Comparison of ENCODE assay signal across 1 cellular context in genomic region chr1:21022279-21023040, GRCh38.
TF ChIP-seq lines count a peak whose summit lies in the region.

No MANE protein-coding gene starts in this region.

TF ChIP-seq in K562, 482 proteins besides CTCF, POLR2A, EP300 and RAD21 (continued from another document and continues in another):
- peak in 1 of 3 experiments; percentile 73; a peak in 2 of 6 replicates for TF ChIP-seq ZBTB11 (CRISPR knock-in tag; IDR thresholded peaks at IDR 0.05)
- TF ChIP-seq ZBTB7A (IDR thresholded peaks at IDR 0.05; ENCODE audit: borderline replicate concordance, control insufficient read depth, low read depth, low read length) = no peak
- TF ChIP-seq NFXL1 (CRISPR knock-in tag; IDR thresholded peaks at IDR 0.05) = 0 out of 2 replicates have a peak, but pooled peaks have one; percentile 30
- TF ChIP-seq ARNT (IDR thresholded peaks at IDR 0.05) = peak; percentile 79 to 96
- no peak for TF ChIP-seq CHD2 (IDR thresholded peaks at IDR 0.05; ENCODE audit: low read depth, low read length)
- TF ChIP-seq NELFE (IDR thresholded peaks at IDR 0.05; ENCODE audit: insufficient read depth, insufficient read length) = no peak
- peak in 1 of 2 experiments; percentile 63; a peak in 2 of 4 replicates for TF ChIP-seq ZNF639 (CRISPR knock-in tag; conservative IDR thresholded peaks at IDR 0.05 in 1 of 2, IDR thresholded peaks at IDR 0.05 in 1 of 2)
- TF ChIP-seq POLR2AphosphoS2 (IDR thresholded peaks at IDR 0.05; ENCODE audit: low read length) = no peak
- TF ChIP-seq ZBED1 (IDR thresholded peaks at IDR 0.05) = no peak
- 0 out of 2 replicates have a peak, but pooled peaks have one; percentile 8 for TF ChIP-seq ZNF174 (CRISPR knock-in tag; IDR thresholded peaks at IDR 0.05)
- peak; percentile 48; the same call in 1 of the 2 replicates for TF ChIP-seq ZBTB40 (IDR thresholded peaks at IDR 0.05)
- no peak for TF ChIP-seq ZBTB40 (CRISPR knock-in tag; IDR thresholded peaks at IDR 0.05)
- no peak for TF ChIP-seq BDP1 (IDR thresholded peaks at IDR 0.05; ENCODE audit: insufficient read depth, insufficient read length)
- 0 out of 2 replicates have a peak, but pooled peaks have one; percentile 38 for TF ChIP-seq DNMT1 (IDR thresholded peaks at IDR 0.05)
- TF ChIP-seq NEUROD1 (IDR thresholded peaks at IDR 0.05; ENCODE audit: borderline replicate concordance, low read depth, low read length, partially characterized antibody) = peak; percentile 77
- TF ChIP-seq MAZ (CRISPR knock-in tag; conservative IDR thresholded peaks at IDR 0.05 in 1 of 2, IDR thresholded peaks at IDR 0.05 in 1 of 2) = peak; percentile 46 to 56; a peak in 2 of 4 replicates
- TF ChIP-seq ZNF695 (CRISPR knock-in tag; IDR thresholded peaks at IDR 0.05) = no peak
- TF ChIP-seq ATF3 (IDR thresholded peaks at IDR 0.05) = peak; percentile 94
- TF ChIP-seq ATF3 (CRISPR knock-in tag; conservative IDR thresholded peaks at IDR 0.05) = no peak
- TF ChIP-seq RNF2 (IDR thresholded peaks at IDR 0.05) = peak; percentile 77
- TF ChIP-seq HBP1 (CRISPR knock-in tag; IDR thresholded peaks at IDR 0.05) = peak; percentile 75; the same call in 1 of the 2 replicates
- TF ChIP-seq NUFIP1 (IDR thresholded peaks at IDR 0.05; ENCODE audit: partially characterized antibody) = peak; percentile 59
- TF ChIP-seq SP2 (IDR thresholded peaks at IDR 0.05; ENCODE audit: extremely low read depth, low read depth, low read length, poor library complexity, severe bottlenecking) = no peak
- no peak for TF ChIP-seq MCM5 (IDR thresholded peaks at IDR 0.05; ENCODE audit: low read depth)
- TF ChIP-seq PRPF4 (IDR thresholded peaks at IDR 0.05; ENCODE audit: insufficient read depth, low read depth, low read length, poor library complexity, severe bottlenecking) = no peak
- TF ChIP-seq ZNF551 (CRISPR knock-in tag; IDR thresholded peaks at IDR 0.05) = no peak
- peak; percentile 99 for TF ChIP-seq MEIS2 (IDR thresholded peaks at IDR 0.05; ENCODE audit: partially characterized antibody)
- TF ChIP-seq ILF3 (IDR thresholded peaks at IDR 0.05; ENCODE audit: borderline replicate concordance) = no peak
- TF ChIP-seq TRIM24 (IDR thresholded peaks at IDR 0.05) = peak; percentile 85 to 89
- TF ChIP-seq ZHX1 (conservative IDR thresholded peaks at IDR 0.05; ENCODE audit: low read length) = no peak
- TF ChIP-seq ZC3H8 (IDR thresholded peaks at IDR 0.05) = no peak
- TF ChIP-seq PREB (CRISPR knock-in tag; IDR thresholded peaks at IDR 0.05) = no peak
- peak; percentile 55 for TF ChIP-seq E2F8 (IDR thresholded peaks at IDR 0.05; ENCODE audit: low read depth, partially characterized antibody)
- no peak for TF ChIP-seq EGR1 (conservative IDR thresholded peaks at IDR 0.05)
- TF ChIP-seq ESRRB (CRISPR knock-in tag; IDR thresholded peaks at IDR 0.05; ENCODE audit: borderline replicate concordance) = no peak
